12 cellular contexts compared by ENCODE assay signal in the genomic region with DNA sequence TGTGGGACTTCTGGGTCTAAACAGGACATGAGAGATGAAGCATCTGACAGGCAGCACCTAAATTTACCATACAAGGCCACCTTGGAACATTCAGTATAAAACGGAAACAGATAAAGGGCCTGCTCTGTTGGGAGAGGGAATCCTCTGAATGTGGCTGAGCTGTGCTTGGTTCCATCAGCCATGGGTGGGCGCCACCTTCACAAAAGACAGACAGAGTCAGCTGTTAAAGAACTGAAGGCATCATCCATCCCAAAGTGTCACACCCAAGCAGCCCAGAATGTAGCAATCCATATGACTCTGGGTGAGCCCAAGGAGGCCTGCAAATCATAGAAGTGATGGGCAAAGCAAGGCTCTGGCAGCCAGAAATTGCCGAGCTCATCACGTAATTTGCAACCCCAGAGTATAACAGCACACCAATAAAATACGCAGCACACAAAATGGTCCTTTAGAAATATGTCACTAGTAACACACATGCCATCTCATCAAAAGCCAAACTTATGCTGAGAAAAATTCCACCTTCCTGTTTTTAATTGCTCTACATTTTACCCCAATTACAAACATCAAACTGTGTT. TPM values are rescaled to one million over a fixed set of nuclear protein-coding genes. Genes with fewer than 3 reads are reported as not detected.
A peak's percentile ranks its signal among the peaks of the same experiment; 100 is the strongest.
DNase-seq lines count a peak whose midpoint lies in the region; ATAC-seq and TF ChIP-seq lines count a peak whose summit lies in the region.
"Had no signal": no experiment of that assay in that cellular context is flagged by ENCODE, and none has a peak within 500 bp of the region (broad histone marks: within the 10 kb centered on the region; RNA-seq: fewer than 3 reads in every experiment).

No MANE protein-coding gene starts in this region.

- H3K27me3 ChIP-seq in A673 (replicated peaks; ENCODE audit: insufficient read depth, low read depth, low read length, poor library complexity) (no peaks in the 10 kb centered on the region), GM23338 (ENCODE audit: insufficient read depth) (no peaks in the 10 kb centered on the region)
- H3K27me3 ChIP-seq: colonic mucosa had no signal

- intact Hi-C loops in A673 (cut with micrococcal nuclease; ENCODE audit: unreplicated experiment): loop anchor here (5.0 kb wide), 2 partner anchors 368 to 1298 kb away; no protein-coding TSS in a partner anchor

- no peaks in the 10 kb centered on the region for H3K36me3 Mint-ChIP-seq in GM23338 (ENCODE audit: low read depth)
- no peaks in the 10 kb centered on the region for H3K36me3 Mint-ChIP-seq in effector memory CD8-positive, alpha-beta T cell (ENCODE audit: insufficient read depth)
- peaks cover 0 to 8% (median 2%) of the 10 kb centered on the region in 3 donors for H3K36me3 Mint-ChIP-seq in naive thymus-derived CD8-positive, alpha-beta T cell

- no peaks in the 10 kb centered on the region for H3F3A ChIP-seq in GM23338 (replicated peaks; ENCODE audit: low read depth)

- no TSS peak for BruUV-seq in A673 (replicated peaks; lab: Mats Ljungman, UMichigan)

- no peak overlapping the region for H3K4me2 ChIP-seq in GM23338

- H3K9me2 ChIP-seq in GM23338 (ENCODE audit: insufficient read depth): no peaks in the 10 kb centered on the region

- H3K9me3 Mint-ChIP-seq in GM23338: peaks cover 6% of the 10 kb centered on the region; the same call in 2 of the 3 replicates
- peaks cover 0 to 7% of the 10 kb centered on the region in 2 donors for H3K9me3 Mint-ChIP-seq in effector memory CD8-positive, alpha-beta T cell
- H3K9me3 Mint-ChIP-seq in naive thymus-derived CD8-positive, alpha-beta T cell: peaks cover 0 to 9% (median 3%) of the 10 kb centered on the region in 9 donors

- peaks cover 6% of the 10 kb centered on the region; the same call in 2 of the 3 replicates for H3K4me1 Mint-ChIP-seq in GM23338
- no peaks in the 10 kb centered on the region for H3K4me1 Mint-ChIP-seq in effector memory CD8-positive, alpha-beta T cell (ENCODE audit: low read depth in 2 of 2)
- H3K4me1 Mint-ChIP-seq in naive thymus-derived CD8-positive, alpha-beta T cell: no peaks in the 10 kb centered on the region

- no peaks in the 10 kb centered on the region for H3K36me3 ChIP-seq in A673 (ENCODE audit: insufficient read depth, low read length, poor library complexity, severe bottlenecking)
- no peaks in the 10 kb centered on the region for H3K36me3 ChIP-seq in GM23338 (ENCODE audit: insufficient read depth)
- H3K36me3 ChIP-seq: colonic mucosa had no signal

- TF ChIP-seq CTCF in A673 (conservative IDR thresholded peaks at IDR 0.05; ENCODE audit: low read depth, low read length): peak; percentile 77
- TF ChIP-seq CTCF in GM23338 (conservative IDR thresholded peaks at IDR 0.05; ENCODE audit: low read depth in 2 of 2): peak; percentile 60 to 84

- H3K4me3 Mint-ChIP-seq in GM23338: no peak overlapping the region
- no peak overlapping the region for H3K4me3 Mint-ChIP-seq in effector memory CD8-positive, alpha-beta T cell
- no peak overlapping the region for H3K4me3 Mint-ChIP-seq in naive thymus-derived CD8-positive, alpha-beta T cell

- H3K9me3 ChIP-seq in A673 (ENCODE audit: low read depth, low read length, poor library complexity, severe bottlenecking): no peaks in the 10 kb centered on the region
- H3K9me3 ChIP-seq: colonic mucosa had no signal

- no peaks in the 10 kb centered on the region for H3K79me2 ChIP-seq in GM23338 (replicated peaks; ENCODE audit: insufficient read depth)

- H3K27ac Mint-ChIP-seq in GM23338: no peak overlapping the region
- H3K27ac Mint-ChIP-seq in effector memory CD8-positive, alpha-beta T cell: no peak overlapping the region
- H3K27ac Mint-ChIP-seq in naive thymus-derived CD8-positive, alpha-beta T cell: no peak overlapping the region

- DNase-seq in A673 (ENCODE audit: low spot score): peak; percentile 73
- DNase-seq in GM23338 (ENCODE audit: low spot score): peak; percentile 69
- peak; percentile 5 for DNase-seq in OCI-M1 (lab: John Stamatoyannopoulos, UW)
- DNase-seq in glomerular visceral epithelial cell (ENCODE audit: extremely low spot score): peak; percentile 12
- DNase-seq in effector memory CD8-positive, alpha-beta T cell: no peak
- no peak for DNase-seq in cortex of kidney (lab: John Stamatoyannopoulos, UW)
- no peak for DNase-seq in amniotic stem cell (lab: John Stamatoyannopoulos, UW)
- no peak for DNase-seq in naive thymus-derived CD8-positive, alpha-beta T cell
- DNase-seq: activated CD4-positive, alpha-beta T cell treated with anti-CD3 and anti-CD28 coated beads, Interleukin-2, amount 50 U/mL, for 4 hours; colonic mucosa; stimulated activated CD4-positive, alpha-beta T cell treated with anti-CD3 and anti-CD28 coated beads, Interleukin-1b, Interleukin-23, amount 100 ng/mL, for 48 hours had no signal

- H3K4me3 ChIP-seq in A673 (ENCODE audit: low read depth, low read length, poor library complexity, severe bottlenecking) (no peak overlapping the region), GM23338 (no peak overlapping the region)
- H3K4me3 ChIP-seq: colonic mucosa, lung had no signal

- POLR2A ChIA-PET in A673 (lab: Charles Lee; ENCODE audit: low non-redundant PET): no interaction called here
- POLR2A ChIA-PET in naive thymus-derived CD8-positive, alpha-beta T cell (lab: Charles Lee): no interaction called here

- ATAC-seq in GM23338: peak; percentile 93
- no peak for ATAC-seq in effector memory CD8-positive, alpha-beta T cell (replicated peaks)
- ATAC-seq in naive thymus-derived CD8-positive, alpha-beta T cell: no peak

- H3K27ac ChIP-seq in A673 (ENCODE audit: low read depth, low read length, poor library complexity, severe bottlenecking) (no peak overlapping the region), GM23338 (ENCODE audit: low read depth) (no peak overlapping the region)
- H3K27ac ChIP-seq: colonic mucosa had no signal

- no peaks in the 10 kb centered on the region for H4K20me1 ChIP-seq in GM23338 (replicated peaks; ENCODE audit: insufficient read depth)

- CTCF ChIA-PET in A673 (lab: Charles Lee): interaction anchor here (0.8 to 1.0 kb wide), 2 partner anchors 65 to 137 kb away, joined by 3 to 6 read pairs; no protein-coding TSS in a partner anchor

- no peaks in the 10 kb centered on the region for H3K27me3 Mint-ChIP-seq in GM23338 (ENCODE audit: insufficient read depth, low read depth, poor library complexity)
- H3K27me3 Mint-ChIP-seq in effector memory CD8-positive, alpha-beta T cell: no peaks in the 10 kb centered on the region
- no peaks in the 10 kb centered on the region for H3K27me3 Mint-ChIP-seq in naive thymus-derived CD8-positive, alpha-beta T cell

- no peaks in the 10 kb centered on the region for H3K4me1 ChIP-seq in A673 (ENCODE audit: insufficient read depth, low read length, poor library complexity, severe bottlenecking)
- H3K4me1 ChIP-seq in GM23338 (ENCODE audit: insufficient read depth): peaks cover 4% of the 10 kb centered on the region; the same call in 1 of the 2 replicates
- H3K4me1 ChIP-seq: colonic mucosa had no signal

- no peak overlapping the region for H2AFZ ChIP-seq in GM23338

TF ChIP-seq in GM23338, 12 proteins besides CTCF, POLR2A, EP300 and RAD21 (continues in another document):
- TF ChIP-seq, protein P1, sequence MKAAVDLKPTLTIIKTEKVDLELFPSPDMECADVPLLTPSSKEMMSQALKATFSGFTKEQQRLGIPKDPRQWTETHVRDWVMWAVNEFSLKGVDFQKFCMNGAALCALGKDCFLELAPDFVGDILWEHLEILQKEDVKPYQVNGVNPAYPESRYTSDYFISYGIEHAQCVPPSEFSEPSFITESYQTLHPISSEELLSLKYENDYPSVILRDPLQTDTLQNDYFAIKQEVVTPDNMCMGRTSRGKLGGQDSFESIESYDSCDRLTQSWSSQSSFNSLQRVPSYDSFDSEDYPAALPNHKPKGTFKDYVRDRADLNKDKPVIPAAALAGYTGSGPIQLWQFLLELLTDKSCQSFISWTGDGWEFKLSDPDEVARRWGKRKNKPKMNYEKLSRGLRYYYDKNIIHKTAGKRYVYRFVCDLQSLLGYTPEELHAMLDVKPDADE (IDR thresholded peaks at IDR 0.05): no peak
- TF ChIP-seq NANOG (IDR thresholded peaks at IDR 0.05; ENCODE audit: borderline replicate concordance) (no peak), STAT1 (IDR thresholded peaks at IDR 0.05; ENCODE audit: unreplicated experiment) (no peak), EZH2 (IDR thresholded peaks at IDR 0.05; ENCODE audit: low read depth, unreplicated experiment) (no peak), CREB1 (CRISPR knock-in tag; IDR thresholded peaks at IDR 0.05; ENCODE audit: low read depth) (no peak), JUNB (IDR thresholded peaks at IDR 0.05; ENCODE audit: unreplicated experiment) (no peak), ZNF114 (CRISPR knock-in tag; IDR thresholded peaks at IDR 0.05) (no peak)
- TF ChIP-seq, protein P2, sequence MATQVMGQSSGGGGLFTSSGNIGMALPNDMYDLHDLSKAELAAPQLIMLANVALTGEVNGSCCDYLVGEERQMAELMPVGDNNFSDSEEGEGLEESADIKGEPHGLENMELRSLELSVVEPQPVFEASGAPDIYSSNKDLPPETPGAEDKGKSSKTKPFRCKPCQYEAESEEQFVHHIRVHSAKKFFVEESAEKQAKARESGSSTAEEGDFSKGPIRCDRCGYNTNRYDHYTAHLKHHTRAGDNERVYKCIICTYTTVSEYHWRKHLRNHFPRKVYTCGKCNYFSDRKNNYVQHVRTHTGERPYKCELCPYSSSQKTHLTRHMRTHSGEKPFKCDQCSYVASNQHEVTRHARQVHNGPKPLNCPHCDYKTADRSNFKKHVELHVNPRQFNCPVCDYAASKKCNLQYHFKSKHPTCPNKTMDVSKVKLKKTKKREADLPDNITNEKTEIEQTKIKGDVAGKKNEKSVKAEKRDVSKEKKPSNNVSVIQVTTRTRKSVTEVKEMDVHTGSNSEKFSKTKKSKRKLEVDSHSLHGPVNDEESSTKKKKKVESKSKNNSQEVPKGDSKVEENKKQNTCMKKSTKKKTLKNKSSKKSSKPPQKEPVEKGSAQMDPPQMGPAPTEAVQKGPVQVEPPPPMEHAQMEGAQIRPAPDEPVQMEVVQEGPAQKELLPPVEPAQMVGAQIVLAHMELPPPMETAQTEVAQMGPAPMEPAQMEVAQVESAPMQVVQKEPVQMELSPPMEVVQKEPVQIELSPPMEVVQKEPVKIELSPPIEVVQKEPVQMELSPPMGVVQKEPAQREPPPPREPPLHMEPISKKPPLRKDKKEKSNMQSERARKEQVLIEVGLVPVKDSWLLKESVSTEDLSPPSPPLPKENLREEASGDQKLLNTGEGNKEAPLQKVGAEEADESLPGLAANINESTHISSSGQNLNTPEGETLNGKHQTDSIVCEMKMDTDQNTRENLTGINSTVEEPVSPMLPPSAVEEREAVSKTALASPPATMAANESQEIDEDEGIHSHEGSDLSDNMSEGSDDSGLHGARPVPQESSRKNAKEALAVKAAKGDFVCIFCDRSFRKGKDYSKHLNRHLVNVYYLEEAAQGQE (IDR thresholded peaks at IDR 0.05; ENCODE audit: unreplicated experiment): no peak

RNA-seq across cellular contexts. Expression of gene RBP1, which starts 24.8 kb away (rescaled TPM):
- total RNA-seq in A673 (2021): 45.4 and 49.9 TPM in 2 replicates
- 18.0 and 18.5 TPM in 2 replicates for total RNA-seq in GM23338 (2014; rRNA removed; shearing (Covaris generic))
- polyA plus RNA-seq in GM23338 (2016; fragmentation: Nextera tagmentation; extraction: Ambion mirVana): 112 and 113 TPM in 2 replicates
- total RNA-seq in naive thymus-derived CD8-positive, alpha-beta T cell: not detected
- polyA plus RNA-seq in naive thymus-derived CD8-positive, alpha-beta T cell: not detected

Comparison
In these comparisons a context has a peak if more than half of its experiments do, and no peak if none do; other contexts are left out.
1. DNase-seq: peak in A673 (single experiment), GM23338 (single experiment), OCI-M1 (single experiment) and glomerular visceral epithelial cell (single experiment); none in effector memory CD8-positive, alpha-beta T cell (0 of 3), cortex of kidney (single experiment), amniotic stem cell (single experiment) and naive thymus-derived CD8-positive, alpha-beta T cell (0 of 10).
2. RNA of gene RBP1, which starts 24.8 kb away (total RNA-seq): 45.4 to 49.9 TPM in A673 and 18.0 to 18.5 TPM in GM23338; not detected in naive thymus-derived CD8-positive, alpha-beta T cell; every median in the first group is over 10 times any median in the second.